ENCODE assay signal across 25 cellular contexts in genomic region chr2:229201522-229201921, GRCh38.
"Had no signal": no experiment of that assay in that cellular context is flagged by ENCODE, and none has a peak within 500 bp of the region (broad histone marks: within the 10 kb centered on the region; RNA-seq: fewer than 3 reads in every experiment).

No MANE protein-coding gene starts in this region.

- H3K27ac Mint-ChIP-seq: activated CD4-positive, alpha-beta T cell treated with anti-CD3 and anti-CD28 coated beads, Interleukin-2, amount 10 ng/mL, durations not matched to agents 24 days and 14 days; activated CD8-positive, alpha-beta memory T cell treated with anti-CD3 and anti-CD28 coated beads, Interleukin-2, amount 10 ng/mL, durations not matched to agents 7 days and 5 days; activated naive CD4-positive, alpha-beta T cell treated with anti-CD3 and anti-CD28 coated beads, Interleukin-2, amount 50 U/mL, for 72 hours; activated naive CD8-positive, alpha-beta T cell treated with anti-CD3 and anti-CD28 coated beads, Interleukin-2, amount 50 U/mL, for 24 hours; IgD-negative memory B cell had no signal

- H3K4me1 Mint-ChIP-seq: activated CD4-positive, alpha-beta T cell treated with anti-CD3 and anti-CD28 coated beads, Interleukin-2, amount 10 ng/mL, durations not matched to agents 24 days and 14 days; activated CD8-positive, alpha-beta memory T cell treated with anti-CD3 and anti-CD28 coated beads, Interleukin-2, amount 10 ng/mL, durations not matched to agents 7 days and 5 days; activated naive CD8-positive, alpha-beta T cell treated with anti-CD3 and anti-CD28 coated beads, Interleukin-2, amount 50 U/mL, for 24 hours had no signal

- H3K27me3 ChIP-seq: SJCRH30 had no signal

- H3K4me2 ChIP-seq: SK-N-SH had no signal

- H3K36me3 ChIP-seq: SJCRH30, WERI-Rb-1 had no signal

- H3K9me3 Mint-ChIP-seq: activated naive CD4-positive, alpha-beta T cell treated with anti-CD3 and anti-CD28 coated beads, Interleukin-2, amount 50 U/mL, for 72 hours had no signal

- H3K9me3 ChIP-seq: SJCRH30 had no signal

- H3K27ac ChIP-seq: RWPE1, SJCRH30, WERI-Rb-1 had no signal

- ATAC-seq: activated CD8-positive, alpha-beta memory T cell treated with anti-CD3 and anti-CD28 coated beads, Interleukin-2, amount 10 ng/mL, durations not matched to agents 7 days and 5 days; activated naive CD4-positive, alpha-beta T cell treated with anti-CD3 and anti-CD28 coated beads, Interleukin-2, amount 50 U/mL, for 72 hours; activated naive CD8-positive, alpha-beta T cell treated with anti-CD3 and anti-CD28 coated beads, Interleukin-2, amount 50 U/mL, for 24 hours; activated T-cell treated with anti-CD3 and anti-CD28 coated beads, Interleukin-2, amount 50 U/mL, for 4 hours; Panc1 had no signal

- H3K36me3 Mint-ChIP-seq: activated CD8-positive, alpha-beta memory T cell treated with anti-CD3 and anti-CD28 coated beads, Interleukin-2, amount 10 ng/mL, durations not matched to agents 7 days and 5 days; activated naive CD4-positive, alpha-beta T cell treated with anti-CD3 and anti-CD28 coated beads, Interleukin-2, amount 50 U/mL, for 72 hours; IgD-negative memory B cell had no signal

- H3K27me3 Mint-ChIP-seq: activated CD4-positive, alpha-beta T cell treated with anti-CD3 and anti-CD28 coated beads, Interleukin-2, amount 10 ng/mL, durations not matched to agents 24 days and 14 days; activated CD8-positive, alpha-beta memory T cell treated with anti-CD3 and anti-CD28 coated beads, Interleukin-2, amount 10 ng/mL, durations not matched to agents 7 days and 5 days; activated naive CD8-positive, alpha-beta T cell treated with anti-CD3 and anti-CD28 coated beads, Interleukin-2, amount 50 U/mL, for 24 hours; IgD-negative memory B cell had no signal

- H3K4me3 ChIP-seq: SJCRH30 had no signal

- H3K4me3 Mint-ChIP-seq: activated CD4-positive, alpha-beta T cell treated with anti-CD3 and anti-CD28 coated beads, Interleukin-2, amount 10 ng/mL, durations not matched to agents 24 days and 14 days; activated CD8-positive, alpha-beta memory T cell treated with anti-CD3 and anti-CD28 coated beads, Interleukin-2, amount 10 ng/mL, durations not matched to agents 7 days and 5 days; activated naive CD8-positive, alpha-beta T cell treated with anti-CD3 and anti-CD28 coated beads, Interleukin-2, amount 50 U/mL, for 24 hours; activated T-cell treated with anti-CD3 and anti-CD28 coated beads, Interleukin-2, amount 50 U/mL, for 4 hours; IgD-negative memory B cell had no signal

- DNase-seq: activated CD4-positive, alpha-beta T cell treated with anti-CD3 and anti-CD28 coated beads, Interleukin-2, amount 10 ng/mL, durations not matched to agents 24 days and 14 days; activated CD4-positive, alpha-beta T cell treated with anti-CD3 and anti-CD28 coated beads, Interleukin-2, amount 50 U/mL, for 48 hours; activated CD4-positive, CD25-positive, alpha-beta regulatory T cell treated with anti-CD3 and anti-CD28 coated beads, Interleukin-2, amount 50 U/mL, for 72 hours; activated CD8-positive, alpha-beta memory T cell treated with anti-CD3 and anti-CD28 coated beads, Interleukin-2, amount 10 ng/mL, durations not matched to agents 7 days and 5 days; activated effector memory CD4-positive, alpha-beta T cell treated with anti-CD3 and anti-CD28 coated beads, Interleukin-2, amount 50 U/mL, for 16 hours; activated naive CD4-positive, alpha-beta T cell treated with Interleukin-2 at 50 U/mL for 16 hours; activated naive CD8-positive, alpha-beta T cell treated with anti-CD3 and anti-CD28 coated beads, Interleukin-2, amount 50 U/mL, for 24 hours; activated T-cell treated with anti-CD3 and anti-CD28 coated beads, Interleukin-2, amount 50 U/mL, for 4 hours; amygdala; KG1; NCI-H1092; NCI-H1436; NCI-H1694 treated with DMSO at 0.1 percent for 48 hours; NCI-H2029 treated with DMSO at 0.1 percent for 48 hours; NCI-H510A treated with DMSO at 0.1 percent for 48 hours; NCI-H69; Right ventricle myocardium superior; SJCRH30; SK-N-SH; T-helper 1 cell; WERI-Rb-1 had no signal

- H3K9ac ChIP-seq: SK-N-SH had no signal
